ENCODE assay signal across 1 cellular context in genomic region chr22:41259756-41260155, GRCh38. TPM values are rescaled to one million over a fixed set of nuclear protein-coding genes. Genes with fewer than 3 reads are reported as not detected.
"Had no signal": no experiment of that assay in that cellular context is flagged by ENCODE, and none has a peak within 500 bp of the region (broad histone marks: within the 10 kb centered on the region; RNA-seq: fewer than 3 reads in every experiment).

No MANE protein-coding gene starts in this region.

RNA-seq across cellular contexts. Expression of gene CHADL, which starts 19.0 kb away (rescaled TPM):
- total RNA-seq: ascending aorta had no signal
